ENCODE assay signal across 2 cellular contexts in the genomic region with DNA sequence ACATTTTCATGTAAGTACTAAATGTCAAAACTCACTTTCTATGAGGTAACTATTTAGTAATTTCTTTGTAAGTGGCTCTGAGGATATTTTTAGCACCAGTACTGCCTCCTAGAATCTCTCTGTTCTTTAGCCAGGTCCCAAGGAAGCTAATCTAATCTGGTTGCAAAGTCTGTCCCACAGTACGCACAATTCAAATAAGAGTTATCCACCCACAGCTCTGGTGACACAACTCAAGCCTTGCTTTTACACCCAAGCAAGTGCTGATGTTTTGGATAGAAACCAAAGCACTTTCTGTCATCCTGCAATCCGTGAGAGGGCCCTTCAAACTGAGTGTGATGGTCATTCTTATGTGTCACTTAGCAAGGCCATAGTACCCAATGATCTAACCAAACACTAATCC.
A peak's percentile ranks its signal among the peaks of the same experiment; 100 is the strongest.
TF ChIP-seq lines count a peak whose summit lies in the region.

No MANE protein-coding gene starts in this region.

TF ChIP-seq in GM12891, 5 proteins besides CTCF, POLR2A, EP300 and RAD21:
- no peak for TF ChIP-seq SPI1 (IDR thresholded peaks at IDR 0.05; ENCODE audit: low read depth, low read length)
- TF ChIP-seq TAF1 (IDR thresholded peaks at IDR 0.05; ENCODE audit: low read depth, low read length) = no peak
- no peak for TF ChIP-seq POU2F2 (IDR thresholded peaks at IDR 0.05; ENCODE audit: low read depth, low read length)
- no peak for TF ChIP-seq POLR2AphosphoS5 (IDR thresholded peaks at IDR 0.05; ENCODE audit: low read depth, low read length)
- TF ChIP-seq PAX5 (IDR thresholded peaks at IDR 0.05; ENCODE audit: insufficient read depth, low read length, severe bottlenecking) = no peak

TF ChIP-seq in K562, 482 proteins besides CTCF, POLR2A, EP300 and RAD21:
- TF ChIP-seq PRPF4 (IDR thresholded peaks at IDR 0.05; ENCODE audit: insufficient read depth, low read depth, low read length, poor library complexity, severe bottlenecking) = no peak
- peak in 1 of 2 experiments; percentile 45; a peak in 1 of 4 replicates for TF ChIP-seq FOXA3 (CRISPR knock-in tag; conservative IDR thresholded peaks at IDR 0.05 in 1 of 2, IDR thresholded peaks at IDR 0.05 in 1 of 2)
- TF ChIP-seq RBM14 (IDR thresholded peaks at IDR 0.05; ENCODE audit: borderline replicate concordance, insufficient read depth, low read depth, low read length) = no peak
- TF ChIP-seq ZFP36 (IDR thresholded peaks at IDR 0.05; ENCODE audit: low read depth, low read length, partially characterized antibody) = no peak
- TF ChIP-seq MAFF (IDR thresholded peaks at IDR 0.05; ENCODE audit: low read length) = no peak
- no peak for TF ChIP-seq ARHGAP35 (IDR thresholded peaks at IDR 0.05; ENCODE audit: partially characterized antibody)
- no peak for TF ChIP-seq HINFP (tag; conservative IDR thresholded peaks at IDR 0.05; ENCODE audit: low read depth)
- TF ChIP-seq CBFA2T3 (IDR thresholded peaks at IDR 0.05) = peak; percentile 24; the same call in 1 of the 2 replicates
